Comparison of ENCODE assay signal across 9 cellular contexts in genomic region chr5:104418056-104418455, GRCh38.
"Had no signal": no experiment of that assay in that cellular context is flagged by ENCODE, and none has a peak within 500 bp of the region (broad histone marks: within the 10 kb centered on the region; RNA-seq: fewer than 3 reads in every experiment).

No MANE protein-coding gene starts in this region.

- H3K9ac ChIP-seq: GM23248 had no signal

- H3K36me3 ChIP-seq: HAP-1 had no signal

- H2AFZ ChIP-seq: GM23248, GM23338 had no signal

- H3K27ac ChIP-seq: GM23248 had no signal

- H3K4me2 ChIP-seq: GM23338 had no signal

- H3K4me3 ChIP-seq: GM23248, GM23338, HAP-1 had no signal

- DNase-seq: GM23248, GOT3, H7, H9, HCEC 1CT, HFFc6 had no signal

- ATAC-seq: GM23338, HCT116 had no signal

- H3K4me1 ChIP-seq: HAP-1 had no signal

- H3K9me3 ChIP-seq: HAP-1 had no signal
